Comparison of ENCODE assay signal across 10 cellular contexts in the genomic region with DNA sequence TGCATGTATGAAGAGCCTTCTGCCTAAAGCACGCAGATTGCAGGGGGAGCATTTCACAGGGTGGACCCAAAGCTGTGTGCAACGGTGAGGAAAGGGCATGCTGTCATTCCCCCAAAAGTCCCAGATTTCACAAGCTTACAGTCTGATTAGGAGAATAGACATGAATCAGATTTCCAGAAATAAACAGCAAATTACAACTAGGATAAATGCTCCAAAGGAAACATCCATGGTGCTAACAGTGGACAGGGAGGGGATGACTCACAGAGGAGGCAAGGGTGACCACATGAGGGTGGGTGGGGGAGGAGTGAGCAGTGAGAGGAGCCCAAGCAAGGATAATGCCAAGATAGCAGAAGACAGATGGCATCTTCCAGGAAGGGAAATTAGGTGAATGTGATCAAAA.
DNase-seq lines count a peak whose midpoint lies in the region; ATAC-seq and TF ChIP-seq lines count a peak whose summit lies in the region.
"Had no signal": no experiment of that assay in that cellular context is flagged by ENCODE, and none has a peak within 500 bp of the region (broad histone marks: within the 10 kb centered on the region; RNA-seq: fewer than 3 reads in every experiment).

No MANE protein-coding gene starts in this region.

- TF ChIP-seq CTCF in fibroblast of mammary gland (conservative IDR thresholded peaks at IDR 0.05; ENCODE audit: control insufficient read depth, insufficient read depth, low read depth, low read length): no peak

- DNase-seq in GOT3 (lab: John Stamatoyannopoulos, UW): peak; percentile 16
- DNase-seq in T1000 (lab: John Stamatoyannopoulos, UW): peak; percentile 27
- DNase-seq in fibroblast of mammary gland (ENCODE audit: low read depth): peak; percentile 69
- peak; percentile 85 for DNase-seq in stromal cell of bone marrow (ENCODE audit: low read depth)
- no peak for DNase-seq in putamen (ENCODE audit: low spot score)
- DNase-seq in middle frontal gyrus (ENCODE audit: extremely low spot score, low spot score): no peak
- DNase-seq: activated T-cell treated with anti-CD3 and anti-CD28 coated beads for 4 hours; naive thymus-derived CD4-positive, alpha-beta T cell; NCI-H345 had no signal

- no peak overlapping the region for H3K4me3 ChIP-seq in fibroblast of mammary gland (ENCODE audit: control insufficient read depth, low read depth, low read length)

- ATAC-seq in GM18858 (IDR thresholded peaks at IDR 0.05; ENCODE audit: unreplicated experiment): no peak
- ATAC-seq: naive thymus-derived CD4-positive, alpha-beta T cell had no signal

Comparison
In these comparisons a context has a peak if more than half of its experiments do, and no peak if none do; other contexts are left out.
1. DNase-seq: peak in GOT3 (single experiment), T1000 (single experiment), fibroblast of mammary gland (single experiment) and stromal cell of bone marrow (single experiment); none in putamen (single experiment) and middle frontal gyrus (single experiment).